14 cellular contexts compared by ENCODE assay signal in genomic region chr5:19795218-19795617, GRCh38.
DNase-seq lines count a peak whose midpoint lies in the region; ATAC-seq and TF ChIP-seq lines count a peak whose summit lies in the region.
"Had no signal": no experiment of that assay in that cellular context is flagged by ENCODE, and none has a peak within 500 bp of the region (broad histone marks: within the 10 kb centered on the region; RNA-seq: fewer than 3 reads in every experiment).

No MANE protein-coding gene starts in this region.

- no peak overlapping the region for H3K9ac ChIP-seq in SK-N-SH

- peak; percentile 35 for TF ChIP-seq CTCF in SK-N-SH (IDR thresholded peaks at IDR 0.05)

- peaks cover 3% of the 10 kb centered on the region for H3F3A ChIP-seq in SK-N-SH (replicated peaks; ENCODE audit: insufficient read depth)

- no peaks in the 10 kb centered on the region for H3K27me3 ChIP-seq in SK-N-SH (ENCODE audit: insufficient read depth)

- H3K36me3 ChIP-seq in SK-N-SH (replicated peaks in 1 of 2; ENCODE audit: control insufficient read depth in 1 of 2, insufficient read depth in 2 of 2, low read length in 1 of 2) = no peaks in the 10 kb centered on the region

- no peak overlapping the region for H2AFZ ChIP-seq in SK-N-SH (ENCODE audit: low read depth)

- CTCF ChIA-PET in SK-N-SH (lab: Yijun Ruan, JAX) = no interaction called here

- 13% methylated on average over 1 of the region's 1 CpG for WGBS in SK-N-SH (ENCODE audit: low lambda C conversion rate)

- H3K4me2 ChIP-seq in SK-N-SH = no peak overlapping the region

- H3K4me3 ChIP-seq in SK-N-SH (ENCODE audit: low read depth in 2 of 2, low read length in 1 of 2) = no peak overlapping the region
- H3K4me3 ChIP-seq: coronary artery had no signal

- H3K4me1 ChIP-seq in SK-N-SH (ENCODE audit: control insufficient read depth in 1 of 2, insufficient read depth in 2 of 2, low read depth in 1 of 2, low read length in 1 of 2) = no peaks in the 10 kb centered on the region

- no peak for DNase-seq in SK-N-SH
- peak; percentile 47 for DNase-seq in RKO (ENCODE audit: low spot score)
- peak; percentile 55 for DNase-seq in fibroblast of peridontal ligament (ENCODE audit: extremely low read depth)
- DNase-seq in stromal cell of bone marrow (ENCODE audit: low read depth) = peak; percentile 27
- DNase-seq in NCI-H446 treated with DMSO at 0.1 percent for 48 hours (lab: John Stamatoyannopoulos, UW) = no peak
- no peak for DNase-seq in NCI-H1048 (lab: John Stamatoyannopoulos, UW)
- DNase-seq in AG20443 (ENCODE audit: low spot score) = no peak
- DNase-seq: C1 segment of cervical spinal cord; Kasumi-1; NCI-H510A treated with DMSO at 0.1 percent for 48 hours; stimulated activated naive B cell treated with anti-CD40 and anti-IgM and Interleukin-4, amounts not matched to agents 10 μg/mL and 1 μg/mL and 100 μg/mL, for 72 hours had no signal

- TF ChIP-seq RAD21 in SK-N-SH (IDR thresholded peaks at IDR 0.05; ENCODE audit: low read length) = 0 out of 2 replicates have a peak, but pooled peaks have one; percentile 26

- H3K79me2 ChIP-seq in SK-N-SH (ENCODE audit: insufficient read depth) = no peaks in the 10 kb centered on the region

- POLR2A ChIA-PET in SK-N-SH (lab: Yijun Ruan, JAX) = no interaction called here

- TF ChIP-seq EP300 in SK-N-SH (IDR thresholded peaks at IDR 0.05; ENCODE audit: borderline replicate concordance in 1 of 2, low read depth in 1 of 2, low read length in 1 of 2) = no peak

- H3K9me2 ChIP-seq in SK-N-SH = no peaks in the 10 kb centered on the region

- H4K20me1 ChIP-seq in SK-N-SH (ENCODE audit: insufficient read depth) = no peaks in the 10 kb centered on the region

- no peak overlapping the region for H3K27ac ChIP-seq in SK-N-SH (ENCODE audit: low read depth in 2 of 2, low read length in 1 of 2)
- H3K27ac ChIP-seq: coronary artery had no signal

- H3K9me3 ChIP-seq in SK-N-SH = no peaks in the 10 kb centered on the region

- no peak for ATAC-seq in SK-N-SH treated with all-trans-retinoic acid at 6 μM for 48 hours
- ATAC-seq: natural killer cell treated with Interleukin-12 subunit alpha and Interleukin-12 subunit beta and Interleukin-15 and Interleukin-18, amount 100 ng/mL, for 72 hours; stimulated activated naive B cell treated with anti-CD40 and anti-IgM and Interleukin-4, amounts not matched to agents 10 μg/mL and 1 μg/mL and 100 μg/mL, for 72 hours had no signal

TF ChIP-seq in SK-N-SH, 30 proteins besides CTCF, POLR2A, EP300 and RAD21:
- TF ChIP-seq MXI1 (IDR thresholded peaks at IDR 0.05; ENCODE audit: low read depth, low read length) (no peak), SIN3A (IDR thresholded peaks at IDR 0.05; ENCODE audit: borderline replicate concordance, low read depth, low read length) (no peak), RFX5 (IDR thresholded peaks at IDR 0.05; ENCODE audit: low read length) (no peak), USF1 (IDR thresholded peaks at IDR 0.05; ENCODE audit: borderline replicate concordance, low read depth) (no peak), ZBTB33 (IDR thresholded peaks at IDR 0.05; ENCODE audit: borderline replicate concordance, low read depth) (no peak), GATA2 (CRISPR knock-in tag; IDR thresholded peaks at IDR 0.05) (no peak), NFIC (IDR thresholded peaks at IDR 0.05; ENCODE audit: borderline replicate concordance) (no peak), NRF1 (IDR thresholded peaks at IDR 0.05; ENCODE audit: low read depth, low read length) (no peak), SMC3 (IDR thresholded peaks at IDR 0.05; ENCODE audit: low read depth, low read length) (no peak; the same call in 1 of the 2 replicates), MAX (IDR thresholded peaks at IDR 0.05; ENCODE audit: low read depth) (no peak), POLR2AphosphoS5 (IDR thresholded peaks at IDR 0.05; ENCODE audit: low read depth, low read length) (no peak), TCF12 (IDR thresholded peaks at IDR 0.05) (no peak), GABPA (IDR thresholded peaks at IDR 0.05; ENCODE audit: low read depth) (no peak), TEAD4 (IDR thresholded peaks at IDR 0.05; ENCODE audit: borderline replicate concordance, insufficient read depth) (no peak)

TF ChIP-seq in SK-N-SH treated with all-trans-retinoic acid at 6 μM for 48 hours, 23 proteins besides CTCF, POLR2A, EP300 and RAD21:
- TF ChIP-seq CSRNP3 (CRISPR knock-in tag; IDR thresholded peaks at IDR 0.05) (no peak), ZNF8 (CRISPR knock-in tag; IDR thresholded peaks at IDR 0.05) (no peak), ZFP30 (CRISPR knock-in tag; IDR thresholded peaks at IDR 0.05) (no peak), TOX (CRISPR knock-in tag; IDR thresholded peaks at IDR 0.05; ENCODE audit: borderline replicate concordance) (no peak), ARNTL (CRISPR knock-in tag; IDR thresholded peaks at IDR 0.05; ENCODE audit: borderline replicate concordance, low read depth) (no peak), ESRRG (CRISPR knock-in tag; IDR thresholded peaks at IDR 0.05) (no peak), ISL1 (CRISPR knock-in tag; IDR thresholded peaks at IDR 0.05) (no peak), ZNF70 (CRISPR knock-in tag; IDR thresholded peaks at IDR 0.05) (no peak), BACH2 (CRISPR knock-in tag; IDR thresholded peaks at IDR 0.05; ENCODE audit: borderline replicate concordance) (no peak), ZNF565 (CRISPR knock-in tag; conservative IDR thresholded peaks at IDR 0.05; ENCODE audit: low read depth) (no peak), CREB5 (CRISPR knock-in tag; IDR thresholded peaks at IDR 0.05; ENCODE audit: low read depth) (no peak), ZFP3 (CRISPR knock-in tag; IDR thresholded peaks at IDR 0.05) (no peak), POU6F1 (CRISPR knock-in tag; IDR thresholded peaks at IDR 0.05; ENCODE audit: borderline replicate concordance, low read depth) (no peak), SNAI2 (CRISPR knock-in tag; IDR thresholded peaks at IDR 0.05) (no peak)

Comparison
In these comparisons a context has a peak if more than half of its experiments do, and no peak if none do; other contexts are left out.
1. DNase-seq: peak in RKO (single experiment), fibroblast of peridontal ligament (single experiment) and stromal cell of bone marrow (single experiment); none in SK-N-SH (single experiment), NCI-H446 treated with DMSO at 0.1 percent for 48 hours (single experiment), NCI-H1048 (single experiment) and AG20443 (single experiment).